Comparison of ENCODE assay signal across 8 cellular contexts in the genomic region with DNA sequence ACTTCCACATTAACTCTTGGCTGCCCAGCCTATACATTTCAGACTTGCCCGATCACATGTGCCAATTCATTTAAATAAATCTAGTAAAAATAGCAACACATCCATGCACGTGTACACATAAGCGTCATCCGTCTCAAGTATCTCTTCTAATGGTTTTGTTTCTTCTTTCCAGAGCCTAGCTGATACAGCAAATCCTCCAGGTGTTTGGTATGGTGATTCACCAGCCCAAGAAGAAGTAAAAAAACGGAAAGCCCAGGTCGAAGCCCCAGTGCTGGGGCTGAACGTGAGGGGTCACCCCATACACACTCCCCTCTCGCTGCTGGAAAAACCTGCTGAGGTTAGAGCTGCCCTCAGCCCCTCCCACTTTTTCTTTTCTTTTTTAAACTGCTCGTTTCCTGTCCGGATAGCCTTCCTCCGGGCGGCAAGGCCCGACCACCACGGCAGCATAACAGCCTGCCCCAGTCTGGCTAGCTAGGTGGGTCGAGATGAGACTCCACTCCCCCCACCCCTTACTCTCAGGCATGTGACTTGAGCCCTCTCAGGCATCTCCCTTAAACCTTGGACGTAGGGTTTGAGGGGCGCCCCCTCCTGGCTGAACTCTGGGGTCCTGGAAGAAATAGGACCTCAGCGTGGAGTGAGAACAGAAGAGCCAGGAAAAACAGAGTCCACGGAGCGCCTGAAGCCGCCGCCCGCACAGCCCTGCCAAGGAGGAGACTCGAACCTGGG. TPM values are rescaled to one million over a fixed set of nuclear protein-coding genes. Genes with fewer than 3 reads are reported as not detected.
DNase-seq lines count a peak whose midpoint lies in the region; ATAC-seq, FAIRE-seq and TF ChIP-seq lines count a peak whose summit lies in the region.

No MANE protein-coding gene starts in this region.

- FAIRE-seq in D721Med (lab: Jason Lieb, UNC) = no peak

- ATAC-seq in psoas muscle (no peak), GM19452 (IDR thresholded peaks at IDR 0.05; ENCODE audit: unreplicated experiment) (no peak)

- no peaks in the 10 kb centered on the region for H3K9me2 ChIP-seq in SK-N-SH

- TF ChIP-seq EP300 in SK-N-SH (IDR thresholded peaks at IDR 0.05; ENCODE audit: borderline replicate concordance in 1 of 2, low read depth in 1 of 2, low read length in 1 of 2) (no peak), suprapubic skin (IDR thresholded peaks at IDR 0.05) (no peak)

- H3K36me3 ChIP-seq in HAP-1 (replicated peaks) (no peaks in the 10 kb centered on the region), SK-N-SH (replicated peaks in 1 of 2; ENCODE audit: control insufficient read depth in 1 of 2, insufficient read depth in 2 of 2, low read length in 1 of 2) (no peaks in the 10 kb centered on the region), psoas muscle (ENCODE audit: insufficient read depth in 1 of 2, low read depth in 1 of 2) (no peaks in the 10 kb centered on the region), suprapubic skin (no peaks in the 10 kb centered on the region)

- peak; percentile 58 for TF ChIP-seq CTCF in D721Med (IDR thresholded peaks at IDR 0.05; ENCODE audit: insufficient read depth, missing control alignments)
- peak; percentile 68 for TF ChIP-seq CTCF in SK-N-SH (IDR thresholded peaks at IDR 0.05)
- TF ChIP-seq CTCF in psoas muscle (IDR thresholded peaks at IDR 0.05) = no peak
- no peak for TF ChIP-seq CTCF in suprapubic skin (IDR thresholded peaks at IDR 0.05)

- no peak overlapping the region for H3K27ac ChIP-seq in SK-N-SH (ENCODE audit: low read depth in 2 of 2, low read length in 1 of 2)
- no peak overlapping the region for H3K27ac ChIP-seq in psoas muscle
- no peak overlapping the region for H3K27ac ChIP-seq in suprapubic skin

- TF ChIP-seq POLR2A in suprapubic skin (IDR thresholded peaks at IDR 0.05) = no peak

- POLR2A ChIA-PET in SK-N-SH (lab: Yijun Ruan, JAX) = no interaction called here

- intact Hi-C loops in psoas muscle (cut with DNase I) = no loop called here

- H3K4me1 ChIP-seq in HAP-1 (peaks cover 5% of the 10 kb centered on the region), SK-N-SH (ENCODE audit: control insufficient read depth in 1 of 2, insufficient read depth in 2 of 2, low read depth in 1 of 2, low read length in 1 of 2) (peaks cover 0 to 5% of the 10 kb centered on the region in 2 experiments; a peak in 1 of 4 replicates), psoas muscle (peaks cover 16% of the 10 kb centered on the region), suprapubic skin (peaks cover 35% of the 10 kb centered on the region)

- H3K9ac ChIP-seq in SK-N-SH = no peak overlapping the region

- DNase-seq in D721Med (ENCODE audit: insufficient read length, low spot score) (no peak), HAP-1 (ENCODE audit: low spot score in 2 of 2) (peak; percentile 59 to 89), SK-N-SH (peak; percentile 81), germinal center (ENCODE audit: low spot score) (peak; percentile 65), psoas muscle (no peak), suprapubic skin (ENCODE audit: low spot score in 2 of 2) (no peak), GM19240 (ENCODE audit: insufficient read length, low spot score) (no peak)

- peak overlapping the region; percentile 67; the same call in 1 of the 2 replicates for H3K4me2 ChIP-seq in SK-N-SH

- CTCF ChIA-PET in SK-N-SH (lab: Yijun Ruan, JAX) = interaction anchor here (0.8 to 1.6 kb wide), 7 partner anchors 9 to 115 kb away, joined by 3 to 8 read pairs (median 4); no protein-coding TSS in a partner anchor

- H3K79me2 ChIP-seq in SK-N-SH (ENCODE audit: insufficient read depth) = no peaks in the 10 kb centered on the region

- no peak for TF ChIP-seq RAD21 in SK-N-SH (IDR thresholded peaks at IDR 0.05; ENCODE audit: low read length)

- in situ Hi-C loops in HAP-1 (cut with MboI; ENCODE audit: low sequenced_read_pairs) = no loop called here

- H3K9me3 ChIP-seq in HAP-1 (no peaks in the 10 kb centered on the region), SK-N-SH (no peaks in the 10 kb centered on the region), psoas muscle (no peaks in the 10 kb centered on the region), suprapubic skin (no peaks in the 10 kb centered on the region)

- no peaks in the 10 kb centered on the region for H4K20me1 ChIP-seq in SK-N-SH (ENCODE audit: insufficient read depth)

- H3K4me3 ChIP-seq in HAP-1 (peak overlapping the region; percentile 14), SK-N-SH (ENCODE audit: low read depth in 2 of 2, low read length in 1 of 2) (peak overlapping the region; percentile 35 to 55), psoas muscle (no peak overlapping the region), suprapubic skin (no peak overlapping the region)

- WGBS in SK-N-SH (ENCODE audit: low lambda C conversion rate) = 2% methylated on average over 24 of the region's 24 CpGs
- WGBS in psoas muscle, 3 donors = 8 to 10% (median 9%) methylated on average over 24 of the region's 24 CpGs
- 7% methylated on average over 24 of the region's 24 CpGs for WGBS in suprapubic skin

- H3F3A ChIP-seq in SK-N-SH (replicated peaks; ENCODE audit: insufficient read depth) = peaks cover 12% of the 10 kb centered on the region

- H2AFZ ChIP-seq in SK-N-SH (ENCODE audit: low read depth) = peak overlapping the region; percentile 79; the same call in 1 of the 2 replicates

- H3K27me3 ChIP-seq in HAP-1 (ENCODE audit: low read depth) (no peaks in the 10 kb centered on the region), SK-N-SH (ENCODE audit: insufficient read depth) (peaks cover 93% of the 10 kb centered on the region), psoas muscle (ENCODE audit: insufficient read depth in 3 of 3, low read length in 2 of 3) (peaks cover 0 to 100% (median 42%) of the 10 kb centered on the region in 3 donors), suprapubic skin (peaks cover 100% of the 10 kb centered on the region)

TF ChIP-seq in SK-N-SH, 30 proteins besides CTCF, POLR2A, EP300 and RAD21:
- no peak for TF ChIP-seq GABPA (IDR thresholded peaks at IDR 0.05; ENCODE audit: low read depth)
- TF ChIP-seq, protein P1, sequence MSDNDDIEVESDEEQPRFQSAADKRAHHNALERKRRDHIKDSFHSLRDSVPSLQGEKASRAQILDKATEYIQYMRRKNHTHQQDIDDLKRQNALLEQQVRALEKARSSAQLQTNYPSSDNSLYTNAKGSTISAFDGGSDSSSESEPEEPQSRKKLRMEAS (IDR thresholded peaks at IDR 0.05; ENCODE audit: low read depth) = 0 out of 2 replicates have a peak, but pooled peaks have one; percentile 17
TF ChIP-seq in SK-N-SH: peak in this region for 1.

RNA-seq across cellular contexts. Expression of a gene that starts 13.9 kb away (rescaled TPM):
- polyA plus RNA-seq in SK-N-SH (2012; rRNA removed) (0.54 and 0.71 TPM in 2 replicates), psoas muscle (not detected)
- 0.21 and 0.23 TPM in 2 replicates for polyA plus RNA-seq in SK-N-SH (2012; cell fraction: cytosol; rRNA removed)
- 0.67 and 1.3 TPM in 2 replicates for polyA plus RNA-seq in SK-N-SH (2012; cell fraction: nucleus; rRNA removed)
- total RNA-seq in psoas muscle (not detected), suprapubic skin (not detected)

RNA-seq across cellular contexts. Expression of a gene that starts 39.2 kb away (rescaled TPM):
- polyA plus RNA-seq in SK-N-SH (2012; rRNA removed) (0.83 and 1.1 TPM in 2 replicates), psoas muscle (10 to 100 TPM in 2 of 3 donors, 1 to 10 TPM in 1; 7.9 to 19.1 (median 18.9) TPM)
- polyA plus RNA-seq in SK-N-SH (2012; cell fraction: cytosol; rRNA removed) = 0.55 and 0.92 TPM in 2 replicates
- polyA plus RNA-seq in SK-N-SH (2012; cell fraction: nucleus; rRNA removed) = 1.4 and 2.5 TPM in 2 replicates
- total RNA-seq in psoas muscle (10 to 100 TPM in 1 of 4 donors, 1 to 10 TPM in 3; 8.1 to 11.6 (median 9.2) TPM), suprapubic skin (10 to 100 TPM; 14.0 to 18.0 (median 16.4) TPM)

Comparison
In these comparisons a context has a peak if more than half of its experiments do, and no peak if none do; other contexts are left out.
1. DNase-seq: peak in HAP-1 (2 of 2), SK-N-SH (single experiment) and germinal center (single experiment); none in D721Med (single experiment), psoas muscle (0 of 2), suprapubic skin (0 of 2) and GM19240 (single experiment).
2. CTCF ChIP-seq: peak in D721Med (single experiment) and SK-N-SH (single experiment); none in psoas muscle (single experiment) and suprapubic skin (0 of 2).
3. H3K4me3 ChIP-seq: peak in HAP-1 (single experiment) and SK-N-SH (2 of 2); none in psoas muscle (single experiment) and suprapubic skin (single experiment).